8 cellular contexts compared by ENCODE assay signal in the genomic region with DNA sequence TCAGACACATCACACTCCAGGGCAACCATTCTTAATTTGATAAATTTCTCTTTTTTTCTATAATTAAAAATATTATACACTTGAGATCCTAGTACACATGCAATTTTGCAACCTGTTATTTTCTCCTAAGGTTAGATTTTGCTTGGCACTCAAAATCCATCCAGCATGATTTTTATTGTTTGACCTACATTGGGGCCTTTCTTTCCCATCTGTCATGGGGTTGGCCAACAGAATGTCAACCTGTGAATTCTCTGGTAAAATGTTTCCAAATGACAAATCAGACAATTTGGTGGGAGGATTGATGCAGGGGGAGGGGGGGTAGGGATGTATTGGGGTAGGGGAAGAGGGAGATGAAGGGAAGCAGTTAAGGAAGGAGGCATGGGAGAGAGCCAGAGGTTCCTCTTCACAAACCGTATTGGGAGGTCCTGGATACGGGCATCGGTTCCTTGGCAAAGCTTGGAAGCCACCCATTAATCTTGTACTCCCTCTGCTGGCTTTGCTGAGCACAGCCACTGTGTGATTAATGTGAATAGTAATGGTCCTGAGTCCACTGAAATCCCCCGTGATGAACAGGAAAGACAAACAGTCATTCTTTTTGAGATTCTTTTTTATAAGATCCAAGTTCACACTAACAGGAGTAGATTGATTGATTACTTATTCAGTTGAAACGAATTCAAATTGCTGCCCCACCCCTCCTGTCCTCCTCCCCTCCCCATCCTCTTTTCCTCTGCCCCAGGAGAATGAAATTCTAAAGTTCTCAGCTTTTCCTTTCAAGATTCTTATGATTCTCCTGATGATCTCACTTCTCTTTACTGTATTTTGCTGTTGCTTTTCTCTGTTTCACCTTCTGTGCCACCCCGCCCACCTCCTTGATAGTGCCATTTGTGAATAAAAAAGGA.
DNase-seq lines count a peak whose midpoint lies in the region; ATAC-seq, FAIRE-seq and TF ChIP-seq lines count a peak whose summit lies in the region.

No MANE protein-coding gene starts in this region.

- DNase-seq in D721Med (ENCODE audit: insufficient read length, low spot score) (no peak), NCI-H2029 (lab: John Stamatoyannopoulos, UW) (peak; percentile 35), glutamatergic neuron (peak; percentile 65), pulmonary artery endothelial cell (ENCODE audit: low read depth, low spot score) (peak; percentile 30)
- peak; percentile 1 for DNase-seq in activated CD4-positive, alpha-beta T cell treated with anti-CD3 and anti-CD28 coated beads, Interleukin-2, amount 50 U/mL, for 1 hour

- H3K27ac Mint-ChIP-seq in glutamatergic neuron (ENCODE audit: unreplicated experiment) = no peak overlapping the region

- H3K27me3 Mint-ChIP-seq in glutamatergic neuron (ENCODE audit: unreplicated experiment) = no peaks in the 10 kb centered on the region

- TF ChIP-seq CTCF in D721Med (IDR thresholded peaks at IDR 0.05; ENCODE audit: insufficient read depth, missing control alignments) (peak; percentile 95), glutamatergic neuron (IDR thresholded peaks at IDR 0.05; ENCODE audit: partially characterized antibody, unreplicated experiment) (peak; percentile 71)

- H3K4me1 Mint-ChIP-seq in glutamatergic neuron (ENCODE audit: low read depth, unreplicated experiment) = no peaks in the 10 kb centered on the region

- ATAC-seq in GM21526 (IDR thresholded peaks at IDR 0.05; ENCODE audit: low FRiP score, unreplicated experiment) (peak; percentile 74), GM19328 (IDR thresholded peaks at IDR 0.05; ENCODE audit: unreplicated experiment) (no peak), GM18520 (IDR thresholded peaks at IDR 0.05; ENCODE audit: unreplicated experiment) (no peak)

- peak; percentile 81 for FAIRE-seq in D721Med (lab: Jason Lieb, UNC)

- no peaks in the 10 kb centered on the region for H3K9me3 Mint-ChIP-seq in glutamatergic neuron (ENCODE audit: unreplicated experiment)

- no peaks in the 10 kb centered on the region for H3K36me3 Mint-ChIP-seq in glutamatergic neuron (ENCODE audit: unreplicated experiment)

- no peak overlapping the region for H3K4me3 Mint-ChIP-seq in glutamatergic neuron (ENCODE audit: unreplicated experiment)
